ENCODE assay signal across 7 cellular contexts in genomic region chr7:5494683-5495561, GRCh38. TPM values are rescaled to one million over a fixed set of nuclear protein-coding genes. Genes with fewer than 3 reads are reported as not detected.
DNase-seq lines count a peak whose midpoint lies in the region; ATAC-seq and TF ChIP-seq lines count a peak whose summit lies in the region.

No MANE protein-coding gene starts in this region.

- no peaks in the 10 kb centered on the region for H3K27me3 Mint-ChIP-seq in chondrocyte (ENCODE audit: low read depth)

- peaks cover 33% of the 10 kb centered on the region for H3K4me1 Mint-ChIP-seq in chondrocyte (ENCODE audit: low read depth)

- TF ChIP-seq CTCF in GM13976 (IDR thresholded peaks at IDR 0.05; ENCODE audit: borderline replicate concordance, control extremely low read depth, extremely low read depth, insufficient read depth, missing control alignments) (peak; percentile 92), chondrocyte (IDR thresholded peaks at IDR 0.05) (peak; percentile 98)

- in situ Hi-C loops in GM13976 (cut with MboI; ENCODE audit: low sequenced_read_pairs, unreplicated experiment), result loop anchor here (10.0 kb wide), 1 partner anchor 170 kb away; no protein-coding TSS in a partner anchor

- peak overlapping the region; percentile 31 for H3K4me3 Mint-ChIP-seq in chondrocyte (ENCODE audit: unreplicated experiment)

- no peak overlapping the region for H3K27ac Mint-ChIP-seq in chondrocyte (ENCODE audit: unreplicated experiment)

- peaks cover 4% of the 10 kb centered on the region for H3K36me3 Mint-ChIP-seq in chondrocyte (ENCODE audit: low read depth)

- DNase-seq in GM13976 (ENCODE audit: low spot score), result peak; percentile 90
- peak; percentile 29 for DNase-seq in NCI-H345 treated with DMSO at 0.1 percent for 48 hours (lab: John Stamatoyannopoulos, UW; ENCODE audit: unreplicated experiment)
- peak; percentile 80 to 82 for DNase-seq in activated CD4-positive, alpha-beta T cell treated with anti-CD3 and anti-CD28 coated beads for 4 hours
- no peak for DNase-seq in chondrocyte (ENCODE audit: low spot score)
- DNase-seq in left lobe of liver (ENCODE audit: low spot score), result peak; percentile 80
- DNase-seq in stimulated activated CD4-positive, alpha-beta T cell treated with anti-CD3 and anti-CD28 coated beads, Interleukin-4, amount 100 ng/mL, for 1 hour, result peak; percentile 80

- H3K9me3 Mint-ChIP-seq in chondrocyte (ENCODE audit: low read depth), result no peaks in the 10 kb centered on the region

- ATAC-seq in HG03066 (IDR thresholded peaks at IDR 0.05; ENCODE audit: low read depth, unreplicated experiment), result peak; percentile 58
- ATAC-seq in left lobe of liver, result peak; percentile 86

RNA-seq across cellular contexts. Expression of gene FBXL18, which starts 18.7 kb away (rescaled TPM):
- total RNA-seq in chondrocyte (18.0 to 18.8 TPM (median 18.6 TPM) in 3 replicates), left lobe of liver (6.4 TPM)

RNA-seq across cellular contexts. Expression of gene ACTB, which starts 35.5 kb away (rescaled TPM):
- total RNA-seq in chondrocyte, result 3,228 to 5,289 TPM (median 5,211 TPM) in 3 replicates
- total RNA-seq in left lobe of liver, result 1,167 TPM
